7 cellular contexts compared by ENCODE assay signal in the genomic region with DNA sequence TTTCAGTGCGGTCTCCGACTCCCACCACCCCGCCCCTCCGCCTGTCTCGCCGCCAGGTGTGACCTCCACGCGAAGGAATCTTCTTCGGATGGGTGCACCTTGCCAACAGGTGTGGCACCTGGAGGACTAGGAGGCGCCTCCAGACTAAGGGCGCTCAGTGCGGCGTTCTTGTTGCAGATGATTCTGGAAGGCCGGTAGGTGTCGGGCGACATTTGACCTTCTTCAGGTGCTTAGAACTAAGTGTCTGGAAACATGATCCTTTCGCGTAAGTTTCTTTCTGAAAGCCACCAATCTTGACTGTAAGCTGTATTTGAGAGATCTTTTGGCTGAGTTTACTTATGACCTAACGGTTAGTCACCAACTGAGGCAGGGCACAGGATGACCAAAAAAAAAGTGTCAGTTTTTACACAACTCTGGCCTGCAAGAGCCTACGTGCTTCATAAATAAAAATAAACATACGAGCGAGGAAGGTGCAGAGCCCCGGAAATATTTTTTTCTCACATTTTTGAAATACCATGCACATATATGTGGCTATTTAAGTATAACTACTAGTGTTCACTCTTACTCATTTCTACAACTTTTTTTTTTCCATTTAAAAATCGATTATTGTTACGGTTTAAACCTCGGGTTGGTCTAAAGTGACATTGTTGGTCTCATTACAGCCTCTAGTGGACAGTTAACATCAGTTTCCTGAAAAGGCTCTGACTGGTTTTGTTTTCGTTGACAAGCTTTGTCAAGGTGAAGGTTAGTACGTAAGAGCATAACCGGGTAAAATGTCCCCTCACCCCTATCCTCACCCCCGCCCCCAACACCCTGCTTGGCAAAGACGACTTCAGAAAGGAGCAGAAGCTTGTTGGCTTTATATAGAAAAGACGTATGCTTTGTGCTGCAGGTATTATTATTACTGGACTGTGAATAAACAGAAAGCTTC. TPM values are rescaled to one million over a fixed set of nuclear protein-coding genes. Genes with fewer than 3 reads are reported as not detected.
A peak's percentile ranks its signal among the peaks of the same experiment; 100 is the strongest.
DNase-seq lines count a peak whose midpoint lies in the region; ATAC-seq, FAIRE-seq and TF ChIP-seq lines count a peak whose summit lies in the region.

No MANE protein-coding gene starts in this region.

- CTCF ChIA-PET in HCT116 (lab: Charles Lee), result interaction anchor here (0.7 to 4.1 kb wide), 32 partner anchors 9 to 446 kb away, joined by 3 to 32 read pairs (median 4); no protein-coding TSS in a partner anchor

- intact Hi-C loops in HCT116 (cut with micrococcal nuclease), result loop anchor here (1.0 to 5.0 kb wide), 4 partner anchors 36 to 324 kb away; no protein-coding TSS in a partner anchor

- POLR2A ChIA-PET in HCT116 (lab: Charles Lee), result interaction anchor here (0.7 to 2.0 kb wide), 9 partner anchors 11 to 129 kb away, joined by 3 to 11 read pairs (median 3); no protein-coding TSS in a partner anchor

- no peaks in the 10 kb centered on the region for H3K27me3 ChIP-seq in HCT116 (ENCODE audit: insufficient read depth, low read length)
- H3K27me3 ChIP-seq in WERI-Rb-1 (ENCODE audit: insufficient read depth, low read depth, severe bottlenecking), result peaks cover 24% of the 10 kb centered on the region
- H3K27me3 ChIP-seq in keratinocyte (ENCODE audit: control insufficient read depth, extremely low read depth, insufficient read depth, low read length), result no peaks in the 10 kb centered on the region

- peak; percentile 75 for FAIRE-seq in keratinocyte (lab: Jason Lieb, UNC)

- H3K36me3 ChIP-seq in HCT116 (ENCODE audit: control insufficient read depth in 1 of 2, insufficient read depth in 2 of 2, low read length in 2 of 2) (no peaks in the 10 kb centered on the region), WERI-Rb-1 (no peaks in the 10 kb centered on the region), keratinocyte (ENCODE audit: control insufficient read depth in 2 of 2, extremely low read depth in 1 of 2, insufficient read depth in 2 of 2, low read length in 2 of 2) (no peaks in the 10 kb centered on the region)

- H3K9me3 ChIP-seq in HCT116 (ENCODE audit: control insufficient read depth in 1 of 2, insufficient read depth in 1 of 2, low read depth in 1 of 2, low read length in 2 of 2) (no peaks in the 10 kb centered on the region), WERI-Rb-1 (ENCODE audit: severe bottlenecking) (no peaks in the 10 kb centered on the region), keratinocyte (ENCODE audit: control insufficient read depth, low read depth, low read length) (no peaks in the 10 kb centered on the region)

- DNase-seq in GM12865 (ENCODE audit: low read depth), result peak; percentile 81
- DNase-seq in HCT116 (ENCODE audit: low read depth, low spot score), result peak; percentile 83
- peak; percentile 67 for DNase-seq in NCI-H1105 treated with DMSO at 0.1 percent for 48 hours (lab: John Stamatoyannopoulos, UW)
- DNase-seq in WERI-Rb-1, result no peak
- peak; percentile 81 for DNase-seq in central memory CD4-positive, alpha-beta T cell
- no peak for DNase-seq in keratinocyte (ENCODE audit: low read depth, low spot score)
- DNase-seq in stimulated activated CD4-positive, alpha-beta T cell treated with anti-CD3 and anti-CD28 coated beads, Interleukin-1b, Interleukin-23, amount 100 ng/mL, for 48 hours, result peak; percentile 38

- H3K79me2 ChIP-seq in HCT116 (ENCODE audit: insufficient read depth, low read length) (peaks cover 4% of the 10 kb centered on the region; the same call in 1 of the 2 replicates), keratinocyte (ENCODE audit: control insufficient read depth, insufficient read depth, low read length) (peaks cover 9% of the 10 kb centered on the region)

- H2AFZ ChIP-seq in HCT116 (ENCODE audit: low read depth, low read length, poor library complexity, severe bottlenecking) (peak overlapping the region; percentile 67), keratinocyte (ENCODE audit: control insufficient read depth, low read length) (peak overlapping the region; percentile 75)

- peaks cover 49 to 73% of the 10 kb centered on the region in 2 experiments for H3K4me1 ChIP-seq in HCT116 (ENCODE audit: control insufficient read depth in 1 of 2, insufficient read depth in 2 of 2, low read length in 2 of 2)
- peaks cover 33% of the 10 kb centered on the region for H3K4me1 ChIP-seq in keratinocyte (ENCODE audit: control insufficient read depth, extremely low read depth, insufficient read depth, low read length)

- no peaks in the 10 kb centered on the region for H3K9me1 ChIP-seq in keratinocyte (ENCODE audit: control insufficient read depth, extremely low read depth, insufficient read depth, low read length)

- H3K9me2 ChIP-seq in HCT116 (ENCODE audit: insufficient read depth), result no peaks in the 10 kb centered on the region

- TF ChIP-seq CTCF in GM12865 (IDR thresholded peaks at IDR 0.05; ENCODE audit: insufficient read depth, low read depth, low read length, missing control alignments), result peak; percentile 80
- peak; percentile 75 to 80 (median 76); a peak in 5 of 6 replicates for TF ChIP-seq CTCF in HCT116 (IDR thresholded peaks at IDR 0.05 in 2 of 3, conservative IDR thresholded peaks at IDR 0.05 in 1 of 3; ENCODE audit: borderline replicate concordance in 1 of 3, insufficient read depth in 1 of 3, low read depth in 2 of 3, low read length in 2 of 3)
- TF ChIP-seq CTCF in WERI-Rb-1 (IDR thresholded peaks at IDR 0.05; ENCODE audit: low read depth, low read length), result peak; percentile 85
- TF ChIP-seq CTCF in keratinocyte (optimal IDR thresholded peaks at IDR 0.05 in 1 of 3, IDR thresholded peaks at IDR 0.05 in 1 of 3, conservative IDR thresholded peaks at IDR 0.05 in 1 of 3; ENCODE audit: extremely low read depth in 1 of 3, insufficient read depth in 2 of 3, low read length in 3 of 3), result peak; percentile 38 to 68 (median 57)

- peak overlapping the region; percentile 81 for H3K27ac ChIP-seq in HCT116 (ENCODE audit: low read depth, low read length)
- H3K27ac ChIP-seq in WERI-Rb-1, result no peak overlapping the region
- peak overlapping the region; percentile 97 for H3K27ac ChIP-seq in keratinocyte (ENCODE audit: control insufficient read depth, insufficient read depth, low read length)

- dilution Hi-C loops in keratinocyte (cut with MboI; ENCODE audit: extremely low pct_ligation_motif_present, low sequenced_read_pairs), result no loop called here

- ATAC-seq in HCT116, result peak; percentile 16

- peak; percentile 80 for TF ChIP-seq RAD21 in HCT116 (IDR thresholded peaks at IDR 0.05; ENCODE audit: low read depth)

- TSS peak; percentile 59 for BruUV-seq in HCT116 (replicated peaks; lab: Mats Ljungman, UMichigan)

- TF ChIP-seq POLR2A in HCT116 (IDR thresholded peaks at IDR 0.05; ENCODE audit: borderline replicate concordance, extremely low read depth, insufficient read depth, insufficient read length), result no peak

- H4K20me1 ChIP-seq in HCT116 (ENCODE audit: insufficient read depth), result no peaks in the 10 kb centered on the region
- no peaks in the 10 kb centered on the region for H4K20me1 ChIP-seq in keratinocyte (ENCODE audit: control insufficient read depth, extremely low read depth, insufficient read depth, low read length)

- RAD21 ChIA-PET in HCT116 (lab: Charles Lee; ENCODE audit: low non-redundant PET in 1 of 2, low total read pairs in 2 of 2, uncharacterized antibody in 2 of 2, unreplicated experiment in 2 of 2), result interaction anchor here (0.8 to 1.4 kb wide), 3 partner anchors 24 to 324 kb away, joined by 3 to 5 read pairs (median 3); no protein-coding TSS in a partner anchor

- H3K9ac ChIP-seq in HCT116 (ENCODE audit: low read length), result peak overlapping the region; percentile 75
- peak overlapping the region; percentile 92 for H3K9ac ChIP-seq in keratinocyte (ENCODE audit: control insufficient read depth, extremely low read depth, insufficient read depth, low read length)

- H3K4me3 ChIP-seq in GM12865 (ENCODE audit: low read depth, low read length) (peak overlapping the region; percentile 82), HCT116 (replicated peaks in 1 of 2; ENCODE audit: low read depth in 1 of 2, low read length in 2 of 2) (peak overlapping the region; percentile 53 to 89), WERI-Rb-1 (ENCODE audit: low read depth, low read length) (peak overlapping the region; percentile 61), keratinocyte (ENCODE audit: control insufficient read depth in 2 of 3, extremely low read depth in 1 of 3, insufficient read depth in 2 of 3, low read depth in 1 of 3, low read length in 3 of 3) (peak overlapping the region; percentile 79 to 83 (median 82))

- peak overlapping the region; percentile 89 for H3K4me2 ChIP-seq in HCT116 (ENCODE audit: low read length)
- H3K4me2 ChIP-seq in keratinocyte (ENCODE audit: control insufficient read depth, extremely low read depth, insufficient read depth, low read depth, low read length), result peak overlapping the region; percentile 95

TF ChIP-seq in HCT116, 20 proteins besides CTCF, POLR2A, EP300 and RAD21 (continues in another document):
- peak; percentile 55 for TF ChIP-seq TCF7L2 (IDR thresholded peaks at IDR 0.05; ENCODE audit: borderline replicate concordance, extremely low read depth, insufficient read depth, insufficient read length)
- no peak for TF ChIP-seq EZH2phosphoT487 (IDR thresholded peaks at IDR 0.05; ENCODE audit: borderline replicate concordance)
- TF ChIP-seq SP1 (IDR thresholded peaks at IDR 0.05; ENCODE audit: low read depth), result no peak; the same call in 1 of the 2 replicates
- 0 out of 2 replicates have a peak, but pooled peaks have one; percentile 13 for TF ChIP-seq CBX3 (IDR thresholded peaks at IDR 0.05; ENCODE audit: low read depth)
- peak; percentile 59; the same call in 1 of the 2 replicates for TF ChIP-seq MAX (IDR thresholded peaks at IDR 0.05)
- TF ChIP-seq SRF (IDR thresholded peaks at IDR 0.05; ENCODE audit: low read depth), result peak; percentile 52
- peak; percentile 63; the same call in 1 of the 2 replicates for TF ChIP-seq CEBPB (IDR thresholded peaks at IDR 0.05; ENCODE audit: low read depth)
- no peak for TF ChIP-seq ZFX (IDR thresholded peaks at IDR 0.05)
- TF ChIP-seq YY1 (IDR thresholded peaks at IDR 0.05; ENCODE audit: extremely low read depth, insufficient replicate concordance, low read depth, low read length), result no peak
- peak; percentile 25; the same call in 1 of the 2 replicates for TF ChIP-seq POLR2AphosphoS5 (IDR thresholded peaks at IDR 0.05; ENCODE audit: low read depth, low read length)

RNA-seq across cellular contexts. Expression of gene ATXN1, which starts 1.6 kb away (rescaled TPM):
- 21.0 TPM for total RNA-seq in HCT116 (2021; ENCODE audit: unreplicated experiment)
- polyA plus RNA-seq in HCT116 (2012), result 7.9 and 9.7 TPM in 2 replicates
- polyA plus RNA-seq in keratinocyte, result 9.4 to 9.7 TPM (median 9.4 TPM) in 3 replicates
- polyA plus RNA-seq in keratinocyte (2011; ENCODE audit: low read depth), result 6.3 TPM
- polyA plus RNA-seq in keratinocyte (2011; cell fraction: cytosol; rRNA removed), result 7.3 and 7.5 TPM in 2 replicates
- 19.2 and 21.1 TPM in 2 replicates for polyA plus RNA-seq in keratinocyte (2011; cell fraction: nucleus; rRNA removed)
- 8.8 and 11.5 TPM in 2 replicates for polyA plus RNA-seq in keratinocyte (2012; ENCODE audit: low replicate concordance)
- 13.2 to 34.1 TPM (median 23.4 TPM) in 3 replicates for polyA minus RNA-seq in keratinocyte
- polyA minus RNA-seq in keratinocyte (2011; cell fraction: cytosol; rRNA and poly(A)+ RNA removed), result 8.1 TPM
- polyA minus RNA-seq in keratinocyte (2011; cell fraction: nucleus; rRNA and poly(A)+ RNA removed), result 31.4 and 46.3 TPM in 2 replicates

Comparison
In these comparisons a context has a peak if more than half of its experiments do, and no peak if none do; other contexts are left out.
1. DNase-seq: peak in GM12865 (single experiment), HCT116 (single experiment), NCI-H1105 treated with DMSO at 0.1 percent for 48 hours (single experiment), central memory CD4-positive, alpha-beta T cell (single experiment) and stimulated activated CD4-positive, alpha-beta T cell treated with anti-CD3 and anti-CD28 coated beads, Interleukin-1b, Interleukin-23, amount 100 ng/mL, for 48 hours (single experiment); none in WERI-Rb-1 (single experiment) and keratinocyte (single experiment).
2. Peak in every context shown above with its lines, with median percentiles within 50 percentile points of each other: H3K4me3 ChIP-seq and CTCF ChIP-seq.